ENCODE assay signal across 16 cellular contexts in genomic region chr1:230196077-230196476, GRCh38.
A peak's percentile ranks its signal among the peaks of the same experiment; 100 is the strongest.
DNase-seq lines count a peak whose midpoint lies in the region; ATAC-seq, FAIRE-seq and TF ChIP-seq lines count a peak whose summit lies in the region.
"Had no signal": no experiment of that assay in that cellular context is flagged by ENCODE, and none has a peak within 500 bp of the region (broad histone marks: within the 10 kb centered on the region; RNA-seq: fewer than 3 reads in every experiment).

No MANE protein-coding gene starts in this region.

- H3K4me1 ChIP-seq in Loucy (ENCODE audit: insufficient read depth, low read length, poor library complexity, severe bottlenecking) (peaks cover 77% of the 10 kb centered on the region), H1 (replicated peaks in 1 of 4; ENCODE audit: control insufficient read depth in 3 of 4, insufficient read depth in 4 of 4, low read length in 3 of 4) (peaks cover 0 to 3% (median under 1%) of the 10 kb centered on the region in 4 experiments; a peak in 3 of 7 replicates), stomach (peaks cover 0 to 46% (median 20%) of the 10 kb centered on the region in 4 donors), upper lobe of left lung (peaks cover 7 to 11% (median 8%) of the 10 kb centered on the region in 4 donors)

- H3K27ac ChIP-seq in H1 (ENCODE audit: low read depth, low read length) (no peak overlapping the region), stomach (no peak overlapping the region), upper lobe of left lung (no peak overlapping the region)
- H3K27ac ChIP-seq: HL-60 had no signal

- H2BK15ac ChIP-seq in H1 (ENCODE audit: low read length) = 0 out of 2 replicates have a peak overlapping the region, but pooled peaks have one; percentile 22

- TF ChIP-seq POLR2A in H1 (IDR thresholded peaks at IDR 0.05; ENCODE audit: control extremely low read depth in 1 of 2, low read depth in 2 of 2, low read length in 2 of 2) (no peak), stomach (IDR thresholded peaks at IDR 0.05) (no peak), upper lobe of left lung (IDR thresholded peaks at IDR 0.05) (no peak)

- H2BK5ac ChIP-seq in H1 (ENCODE audit: low read depth, low read length) = 0 out of 2 replicates have a peak overlapping the region, but pooled peaks have one; percentile 25

- H3K56ac ChIP-seq in H1 (replicated peaks; ENCODE audit: insufficient read length, low read depth, low read length) = no peak overlapping the region

- H3K14ac ChIP-seq in H1 (ENCODE audit: insufficient read length) = no peak overlapping the region

- H3K18ac ChIP-seq in H1 (ENCODE audit: extremely low read depth, low read length) = no peak overlapping the region

- H2AK5ac ChIP-seq in H1 (ENCODE audit: low read depth, low read length) = no peak overlapping the region

- intact Hi-C loops in stomach (cut with DNase I; ENCODE audit: low total_unique reads) = no loop called here

- no peak for TF ChIP-seq EP300 in H1 (IDR thresholded peaks at IDR 0.05; ENCODE audit: borderline replicate concordance in 1 of 2, low read depth in 2 of 2, low read length in 2 of 2)
- no peak for TF ChIP-seq EP300 in stomach (IDR thresholded peaks at IDR 0.05)
- no peak for TF ChIP-seq EP300 in upper lobe of left lung (IDR thresholded peaks at IDR 0.05)

- H4K91ac ChIP-seq in H1 (replicated peaks; ENCODE audit: insufficient read length, low read length) = no peak overlapping the region

- POLR2A ChIA-PET in H1 (lab: Charles Lee; ENCODE audit: partially characterized antibody) = no interaction called here

- H3F3A ChIP-seq in Loucy (ENCODE audit: low read depth) = no peaks in the 10 kb centered on the region

- H3K23ac ChIP-seq in H1 (ENCODE audit: insufficient read length) = no peak overlapping the region

- no peak overlapping the region for H2BK12ac ChIP-seq in H1 (ENCODE audit: low read depth, low read length)

- no peak overlapping the region for H4K8ac ChIP-seq in H1 (ENCODE audit: extremely low read depth, insufficient read depth, low read length)

- H2AFZ ChIP-seq in Loucy (ENCODE audit: low read length) (no peak overlapping the region), H1 (ENCODE audit: low read length) (no peak overlapping the region)

- H3K9ac ChIP-seq in Loucy (ENCODE audit: low read depth, low read length, poor library complexity, severe bottlenecking) (peak overlapping the region; percentile 71), H1 (replicated peaks in 1 of 4; ENCODE audit: extremely low read depth in 1 of 4, low read depth in 3 of 4, low read length in 3 of 4) (no peak overlapping the region)

- ATAC-seq in upper lobe of left lung (ENCODE audit: low FRiP score in 2 of 2) = no peak

- no peaks in the 10 kb centered on the region for H3K23me2 ChIP-seq in H1 (ENCODE audit: low read depth, low read length)

- no peak for TF ChIP-seq RAD21 in H1 (IDR thresholded peaks at IDR 0.05 in 1 of 2, conservative IDR thresholded peaks at IDR 0.05 in 1 of 2; ENCODE audit: low read depth in 2 of 2, low read length in 2 of 2)

- CTCF ChIA-PET in H1 (lab: Charles Lee; ENCODE audit: partially characterized antibody) = interaction anchor here (0.9 to 2.0 kb wide), 4 partner anchors 9 to 536 kb away, joined by 3 to 4 read pairs (median 3); no protein-coding TSS in a partner anchor

- DNase-seq in activated CD8-positive, alpha-beta memory T cell treated with anti-CD3 and anti-CD28 coated beads for 24 hours = peak; percentile 42
- DNase-seq in activated CD8-positive, alpha-beta memory T cell treated with anti-CD3 and anti-CD28 coated beads, Interleukin-2, amount 50 U/mL, for 48 hours = no peak
- DNase-seq in H1 (ENCODE audit: low read depth in 1 of 2, low spot score in 2 of 2) (no peak), stomach (peak; percentile 4), upper lobe of left lung (no peak), foreskin melanocyte (no peak)
- DNase-seq: 8988T; ACHN; CD4-positive, CD25-positive, alpha-beta regulatory T cell; DMS53; GF-D8; GOT3; HCEC 1CT had no signal

- no peaks in the 10 kb centered on the region for H3K9me3 ChIP-seq in Loucy (ENCODE audit: insufficient read depth, low read depth, low read length)
- H3K9me3 ChIP-seq in H1 (ENCODE audit: insufficient read depth in 2 of 2, low read depth in 1 of 2, low read length in 1 of 2) = no peaks in the 10 kb centered on the region
- H3K9me3 ChIP-seq in stomach = no peaks in the 10 kb centered on the region
- H3K9me3 ChIP-seq in upper lobe of left lung = no peaks in the 10 kb centered on the region
- H3K9me3 ChIP-seq: BLaER1 treated with 17β-estradiol and CSF1 and Interleukin-3, amounts not matched to agents 10 nM and 100 nM had no signal

- TF ChIP-seq CTCF in Loucy (conservative IDR thresholded peaks at IDR 0.05; ENCODE audit: low read length) (no peak), H1 (IDR thresholded peaks at IDR 0.05; ENCODE audit: control extremely low read depth in 1 of 3, insufficient read depth in 1 of 3, low read depth in 1 of 3, low read length in 3 of 3) (no peak), stomach (IDR thresholded peaks at IDR 0.05) (no peak), upper lobe of left lung (IDR thresholded peaks at IDR 0.05) (no peak)

- H2BK120ac ChIP-seq in H1 (replicated peaks; ENCODE audit: low read depth, low read length) = no peak overlapping the region

- peaks cover 99% of the 10 kb centered on the region for H3K79me2 ChIP-seq in Loucy (ENCODE audit: insufficient read depth, low read length)
- peaks cover 0 to 2% of the 10 kb centered on the region in 2 experiments; a peak in 1 of 4 replicates for H3K79me2 ChIP-seq in H1 (ENCODE audit: control insufficient read depth in 1 of 2, insufficient read depth in 2 of 2, low read length in 2 of 2)

- H3K9me2 ChIP-seq in Loucy (replicated peaks; ENCODE audit: low read depth, low read length) = no peaks in the 10 kb centered on the region

- H3K27me3 ChIP-seq in Loucy (ENCODE audit: insufficient read depth, low read length, poor library complexity, severe bottlenecking) = no peaks in the 10 kb centered on the region
- H3K27me3 ChIP-seq in H1 (replicated peaks in 1 of 4; ENCODE audit: control insufficient read depth in 3 of 4, extremely low read depth in 1 of 4, insufficient read depth in 3 of 4, low read length in 3 of 4) = no peaks in the 10 kb centered on the region
- no peaks in the 10 kb centered on the region for H3K27me3 ChIP-seq in stomach
- no peaks in the 10 kb centered on the region for H3K27me3 ChIP-seq in upper lobe of left lung
- H3K27me3 ChIP-seq: BLaER1 treated with 17β-estradiol and CSF1 and Interleukin-3, amounts not matched to agents 10 nM and 100 nM had no signal

- H3K4ac ChIP-seq in H1 (replicated peaks; ENCODE audit: insufficient read length, low read depth, low read length) = no peak overlapping the region

- no peak for FAIRE-seq in H1 (lab: Jason Lieb, UNC)

- H3K36me3 ChIP-seq in Loucy (ENCODE audit: insufficient read depth, low read length) (peaks cover 36% of the 10 kb centered on the region; the same call in 1 of the 2 replicates), H1 (ENCODE audit: control insufficient read depth in 2 of 4, insufficient read depth in 4 of 4, low read length in 3 of 4) (no peaks in the 10 kb centered on the region), stomach (peaks cover 0 to 16% (median 5%) of the 10 kb centered on the region in 4 donors), upper lobe of left lung (peaks cover 0 to 1% (median 0%) of the 10 kb centered on the region in 4 donors)

- no peak overlapping the region for H2BK20ac ChIP-seq in H1 (ENCODE audit: low read length)

- H4K20me1 ChIP-seq in Loucy (ENCODE audit: insufficient read depth, low read length, poor library complexity, severe bottlenecking) (no peaks in the 10 kb centered on the region), H1 (replicated peaks in 1 of 2; ENCODE audit: control insufficient read depth in 1 of 2, insufficient read depth in 2 of 2, low read length in 2 of 2) (no peaks in the 10 kb centered on the region)

- H3K4me2 ChIP-seq in Loucy (ENCODE audit: low read depth, low read length, poor library complexity, severe bottlenecking) (peak overlapping the region; percentile 95), H1 (ENCODE audit: insufficient read depth in 1 of 2, low read depth in 2 of 2, low read length in 2 of 2) (no peak overlapping the region)

- 86% methylated on average over 5 of the region's 5 CpGs; no CpG with 5 or more reads in 1 of the 2 experiments for WGBS in H1 (ENCODE audit: extremely low coverage in 1 of 2, insufficient coverage in 1 of 2, insufficient read length in 1 of 2, insufficient replicate concordance in 2 of 2, low coverage in 1 of 2, low lambda C conversion rate in 2 of 2, missing lambda C conversion rate in 1 of 2), 2 experiments
- 94 to 99% (median 96%) methylated on average over 5 of the region's 5 CpGs for WGBS in stomach, 5 donors
- 95 to 99% methylated on average over 5 of the region's 5 CpGs for WGBS in upper lobe of left lung, 2 donors

- H3K4me3 ChIP-seq in Loucy (ENCODE audit: low read length, poor library complexity, severe bottlenecking) (peak overlapping the region; percentile 52), H1 (ENCODE audit: extremely low read depth in 1 of 4, insufficient read depth in 2 of 4, low read depth in 3 of 4, low read length in 4 of 4) (no peak overlapping the region), stomach (no peak overlapping the region), upper lobe of left lung (no peak overlapping the region)
- H3K4me3 ChIP-seq: BLaER1 treated with 17β-estradiol and CSF1 and Interleukin-3, amounts not matched to agents 10 nM and 100 nM had no signal

- peaks cover 2% of the 10 kb centered on the region for H3K79me1 ChIP-seq in H1 (ENCODE audit: low read depth, low read length)

- no peak overlapping the region for H4K5ac ChIP-seq in H1 (ENCODE audit: insufficient read length, low read depth, low read length)

TF ChIP-seq in H1, 55 proteins besides CTCF, POLR2A, EP300 and RAD21 (continues in another document):
- TF ChIP-seq SP2 (IDR thresholded peaks at IDR 0.05; ENCODE audit: low read length) = no peak

Comparison
In these comparisons a context has a peak if more than half of its experiments do, and no peak if none do; other contexts are left out.
1. DNase-seq: peak in activated CD8-positive, alpha-beta memory T cell treated with anti-CD3 and anti-CD28 coated beads for 24 hours (single experiment) and stomach (single experiment); none in activated CD8-positive, alpha-beta memory T cell treated with anti-CD3 and anti-CD28 coated beads, Interleukin-2, amount 50 U/mL, for 48 hours (single experiment), H1 (0 of 2), upper lobe of left lung (0 of 2) and foreskin melanocyte (single experiment).